Comparison of ENCODE assay signal across 8 cellular contexts in the genomic region with DNA sequence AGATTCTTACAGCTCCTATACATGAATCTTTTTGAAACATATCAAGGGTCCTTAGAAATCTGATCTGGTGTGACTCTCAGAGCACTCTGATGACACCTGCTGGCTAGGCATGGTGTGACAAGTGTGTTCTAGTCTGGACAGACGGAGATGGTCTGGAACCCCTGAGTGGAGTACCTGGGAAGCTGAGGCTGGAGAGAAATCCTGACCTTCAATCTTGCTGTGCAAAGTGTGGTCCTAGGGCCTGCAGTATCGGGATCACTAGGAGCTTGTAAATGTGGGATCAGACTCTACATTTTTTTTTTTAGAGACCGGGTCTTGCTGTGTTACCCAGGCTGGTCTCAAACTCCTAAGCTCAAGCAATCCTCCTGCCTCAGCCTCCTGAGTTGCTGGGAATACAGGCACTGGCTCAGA.
A peak's percentile ranks its signal among the peaks of the same experiment; 100 is the strongest.
DNase-seq lines count a peak whose midpoint lies in the region; ATAC-seq and TF ChIP-seq lines count a peak whose summit lies in the region.

No MANE protein-coding gene starts in this region.

- H3K27ac ChIP-seq in hepatocyte (no peak overlapping the region), spleen (no peak overlapping the region)

- no peak overlapping the region for H2AFZ ChIP-seq in hepatocyte

- intact Hi-C loops in spleen (cut with DNase I; ENCODE audit: low total_unique reads), result loop anchor here (2.0 kb wide), 1 partner anchor 382 kb away; no protein-coding TSS in a partner anchor

- H3K36me3 ChIP-seq in hepatocyte (replicated peaks; ENCODE audit: insufficient read depth, low read depth), result no peaks in the 10 kb centered on the region
- no peaks in the 10 kb centered on the region for H3K36me3 ChIP-seq in spleen

- no peaks in the 10 kb centered on the region for H3K27me3 ChIP-seq in hepatocyte
- H3K27me3 ChIP-seq in spleen (replicated peaks in 1 of 7), result no peaks in the 10 kb centered on the region

- no peaks in the 10 kb centered on the region for H4K20me1 ChIP-seq in hepatocyte (ENCODE audit: insufficient read depth, poor library complexity, severe bottlenecking)

- TF ChIP-seq CTCF in hepatocyte (IDR thresholded peaks at IDR 0.05; ENCODE audit: poor library complexity) (peak; percentile 90), spleen (IDR thresholded peaks at IDR 0.05 in 8 of 11, conservative IDR thresholded peaks at IDR 0.05 in 3 of 11) (peak; percentile 42 to 79 (median 71))

- WGBS in hepatocyte (ENCODE audit: low lambda C conversion rate, missing lambda C conversion rate), result 45% methylated on average over 3 of the region's 3 CpGs
- 37 to 43% (median 40%) methylated on average over 3 of the region's 3 CpGs for WGBS in spleen, 5 donors

- ATAC-seq in GM21529 (IDR thresholded peaks at IDR 0.05; ENCODE audit: unreplicated experiment), result peak; percentile 64
- ATAC-seq in GM21717 (IDR thresholded peaks at IDR 0.05; ENCODE audit: unreplicated experiment), result no peak

- H3K4me1 ChIP-seq in hepatocyte (ENCODE audit: insufficient read depth), result no peaks in the 10 kb centered on the region
- peaks cover 0 to 3% (median 0%) of the 10 kb centered on the region in 6 donors for H3K4me1 ChIP-seq in spleen

- DNase-seq in Caki2 (ENCODE audit: low read depth) (peak; percentile 31), NCI-H1436 (lab: John Stamatoyannopoulos, UW) (peak; percentile 66), T-helper 2 cell (peak; percentile 22 to 74 (median 61)), amygdala (lab: John Stamatoyannopoulos, UW) (peak in 47 of 56 donors; percentile 1 to 87 (median 40)), hepatocyte (ENCODE audit: low spot score) (peak; percentile 81), spleen (no peak)

- H3K9me3 ChIP-seq in hepatocyte (ENCODE audit: low read depth) (no peaks in the 10 kb centered on the region), spleen (no peaks in the 10 kb centered on the region)

- TF ChIP-seq POLR2A in spleen (IDR thresholded peaks at IDR 0.05), result no peak

- H3K79me2 ChIP-seq in hepatocyte, result no peaks in the 10 kb centered on the region

- no peaks in the 10 kb centered on the region for H3K9me2 ChIP-seq in hepatocyte (replicated peaks; ENCODE audit: insufficient read depth)

- no peak overlapping the region for H3K4me2 ChIP-seq in hepatocyte

- in situ Hi-C loops in Caki2 (cut with HindIII; ENCODE audit: low pct_unique_long_range_greater_than_20kb, low sequenced_read_pairs), result no loop called here

- H3K4me3 ChIP-seq in hepatocyte (no peak overlapping the region), spleen (no peak overlapping the region)
